7 cellular contexts compared by ENCODE assay signal in genomic region chr19:45973564-45974338, GRCh38. TPM values are rescaled to one million over a fixed set of nuclear protein-coding genes. Genes with fewer than 3 reads are reported as not detected.
DNase-seq lines count a peak whose midpoint lies in the region; ATAC-seq and TF ChIP-seq lines count a peak whose summit lies in the region.

Gene NOVA2 (minus strand): TSS chr19:45973865. CDS start chr19:45973351, 514 bp downstream.

- intact Hi-C loops in activated naive CD4-positive, alpha-beta T cell treated with anti-CD3 and anti-CD28 coated beads for 36 hours (cut with micrococcal nuclease), result no loop called here

- peaks cover 1% of the 10 kb centered on the region for H3K36me3 Mint-ChIP-seq in activated naive CD4-positive, alpha-beta T cell treated with anti-CD3 and anti-CD28 coated beads for 36 hours (ENCODE audit: low read depth)

- H3K9me3 Mint-ChIP-seq in activated naive CD4-positive, alpha-beta T cell treated with anti-CD3 and anti-CD28 coated beads for 36 hours, result no peaks in the 10 kb centered on the region

- CTCF ChIA-PET in activated naive CD4-positive, alpha-beta T cell treated with anti-CD3 and anti-CD28 coated beads for 36 hours (lab: Charles Lee), result no interaction called here

- no peak for TF ChIP-seq CTCF in omental fat pad (IDR thresholded peaks at IDR 0.05)

- H3K27ac Mint-ChIP-seq in activated naive CD4-positive, alpha-beta T cell treated with anti-CD3 and anti-CD28 coated beads for 36 hours, result no peak within 1 kb of the TSS

- peak; percentile 53 for ATAC-seq in omental fat pad (ENCODE audit: low FRiP score)
- ATAC-seq in HG02852 (IDR thresholded peaks at IDR 0.05; ENCODE audit: unreplicated experiment), result no peak

- H3K4me3 Mint-ChIP-seq in activated naive CD4-positive, alpha-beta T cell treated with anti-CD3 and anti-CD28 coated beads for 36 hours, result no peak within 1 kb of the TSS

- peaks cover 20% of the 10 kb centered on the region for H3K4me1 Mint-ChIP-seq in activated naive CD4-positive, alpha-beta T cell treated with anti-CD3 and anti-CD28 coated beads for 36 hours (ENCODE audit: low read depth)

- H3K27me3 Mint-ChIP-seq in activated naive CD4-positive, alpha-beta T cell treated with anti-CD3 and anti-CD28 coated beads for 36 hours (ENCODE audit: low read depth), result peaks cover 49% of the 10 kb centered on the region

- peak; percentile 60 for DNase-seq in GM19238 (ENCODE audit: insufficient read length, low spot score)
- DNase-seq in NCI-H345 (lab: John Stamatoyannopoulos, UW), result peak; percentile 80
- peak; percentile 50 for DNase-seq in activated naive CD4-positive, alpha-beta T cell treated with anti-CD3 and anti-CD28 coated beads for 36 hours
- DNase-seq in glomerular endothelial cell (ENCODE audit: extremely low read depth, low read depth, low spot score), result no peak
- DNase-seq in omental fat pad (ENCODE audit: low spot score), result no peak
- DNase-seq in stimulated activated naive CD4-positive, alpha-beta T cell treated with Interleukin-2 at 50 U/mL for 16 hours (lab: John Stamatoyannopoulos, UW), result no peak

RNA-seq across cellular contexts. Expression of gene NOVA2, which starts in this region (rescaled TPM):
- not detected for total RNA-seq in activated naive CD4-positive, alpha-beta T cell treated with anti-CD3 and anti-CD28 coated beads for 36 hours
- 11.8 and 23.2 TPM in 2 replicates for total RNA-seq in glomerular endothelial cell
- 10 to 100 TPM in 1 of 4 donors, 1 to 10 TPM in 2, under 1 TPM in 1; 0.74 to 10.9 (median 3.8) TPM for total RNA-seq in omental fat pad

Comparison
In these comparisons a context has a peak if more than half of its experiments do, and no peak if none do; other contexts are left out.
1. Peak in DNase-seq in activated naive CD4-positive, alpha-beta T cell treated with anti-CD3 and anti-CD28 coated beads for 36 hours; RNA of the gene not detected or under 1 TPM.
2. DNase-seq: peak in GM19238 (single experiment) and NCI-H345 (single experiment); none in glomerular endothelial cell (single experiment), omental fat pad (single experiment) and stimulated activated naive CD4-positive, alpha-beta T cell treated with Interleukin-2 at 50 U/mL for 16 hours (single experiment).